10 cellular contexts compared by ENCODE assay signal in genomic region chr10:79938728-79939380, GRCh38. TPM values are rescaled to one million over a fixed set of nuclear protein-coding genes. Genes with fewer than 3 reads are reported as not detected.
A peak's percentile ranks its signal among the peaks of the same experiment; 100 is the strongest.
DNase-seq lines count a peak whose midpoint lies in the region; ATAC-seq and TF ChIP-seq lines count a peak whose summit lies in the region.
"Had no signal": no experiment of that assay in that cellular context is flagged by ENCODE, and none has a peak within 500 bp of the region (broad histone marks: within the 10 kb centered on the region; RNA-seq: fewer than 3 reads in every experiment).

No MANE protein-coding gene starts in this region.

- H3K4me1 Mint-ChIP-seq in IgD-negative memory B cell, result peaks cover 26 to 32% (median 30%) of the 10 kb centered on the region in 3 donors
- peaks cover 7 to 13% (median 11%) of the 10 kb centered on the region in 3 donors for H3K4me1 Mint-ChIP-seq in CD8-positive, alpha-beta memory T cell

- no peaks in the 10 kb centered on the region for H3K4me1 ChIP-seq in CD8-positive, alpha-beta memory T cell (ENCODE audit: insufficient read depth, low read length)

- POLR2A ChIA-PET in CD8-positive, alpha-beta memory T cell (lab: Charles Lee), result no interaction called here

- no peak for TF ChIP-seq CTCF in brain microvascular endothelial cell (IDR thresholded peaks at IDR 0.05; ENCODE audit: low read depth, low read length, missing control alignments)

- H3K27ac Mint-ChIP-seq in IgD-negative memory B cell, result peak overlapping the region; percentile 62 to 95 (median 95)
- peak overlapping the region in 2 of 8 donors; percentile 25 to 70 for H3K27ac Mint-ChIP-seq in CD8-positive, alpha-beta memory T cell

- H3K27ac ChIP-seq in CD8-positive, alpha-beta memory T cell (ENCODE audit: low read depth, low read length), result no peak overlapping the region
- no peak overlapping the region for H3K27ac ChIP-seq in brain microvascular endothelial cell

- no peaks in the 10 kb centered on the region for H3K9me3 Mint-ChIP-seq in IgD-negative memory B cell
- no peaks in the 10 kb centered on the region for H3K9me3 Mint-ChIP-seq in CD8-positive, alpha-beta memory T cell

- DNase-seq in AG20443 (ENCODE audit: low spot score) (peak; percentile 9), globus pallidus (ENCODE audit: low spot score) (peak; percentile 68), hepatic stellate cell (ENCODE audit: low spot score) (no peak), brain microvascular endothelial cell (no peak)
- no peak for DNase-seq in stimulated activated CD4-positive, alpha-beta T cell treated with anti-CD3 and anti-CD28 coated beads, Interleukin-12 subunit alpha, Interleukin-12 subunit beta, amount 100 ng/mL, for 4 hours
- no peak for DNase-seq in CD8-positive, alpha-beta memory T cell
- DNase-seq: DND-41 had no signal

- H3K4me3 Mint-ChIP-seq in IgD-negative memory B cell, result peak overlapping the region in 3 of 4 donors; percentile 1 to 75 (median 74)
- H3K4me3 Mint-ChIP-seq in CD8-positive, alpha-beta memory T cell, result peak overlapping the region in 1 of 7 donors; percentile 15

- H3K4me3 ChIP-seq in CD8-positive, alpha-beta memory T cell (ENCODE audit: low read length), result no peak overlapping the region
- no peak overlapping the region for H3K4me3 ChIP-seq in brain microvascular endothelial cell (ENCODE audit: low read depth, low read length)

- H3K36me3 ChIP-seq in CD8-positive, alpha-beta memory T cell (ENCODE audit: insufficient read depth, low read length), result no peaks in the 10 kb centered on the region
- H3K36me3 ChIP-seq in brain microvascular endothelial cell (replicated peaks), result no peaks in the 10 kb centered on the region

- CTCF ChIA-PET in CD8-positive, alpha-beta memory T cell (lab: Charles Lee), result interaction anchor here (0.9 kb wide), 1 partner anchor 9 kb away, joined by 3 read pairs; no protein-coding TSS in a partner anchor

- H3K27me3 ChIP-seq in CD8-positive, alpha-beta memory T cell (ENCODE audit: insufficient read depth, low read length, poor library complexity, severe bottlenecking), result no peaks in the 10 kb centered on the region
- no peaks in the 10 kb centered on the region for H3K27me3 ChIP-seq in brain microvascular endothelial cell (replicated peaks)

- in situ Hi-C loops in brain microvascular endothelial cell (cut with HindIII; ENCODE audit: low pct_ligation_motif_present, low sequenced_read_pairs), result no loop called here

- H3K9me3 ChIP-seq in CD8-positive, alpha-beta memory T cell (ENCODE audit: low read length), result no peaks in the 10 kb centered on the region

- peak; percentile 51 for ATAC-seq in GM19455 (IDR thresholded peaks at IDR 0.05; ENCODE audit: unreplicated experiment)

- H3K36me3 Mint-ChIP-seq in IgD-negative memory B cell, result no peaks in the 10 kb centered on the region
- no peaks in the 10 kb centered on the region for H3K36me3 Mint-ChIP-seq in CD8-positive, alpha-beta memory T cell

- H3K27me3 Mint-ChIP-seq in IgD-negative memory B cell, result peaks cover 2% of the 10 kb centered on the region
- peaks cover 5 to 37% of the 10 kb centered on the region in 2 donors for H3K27me3 Mint-ChIP-seq in CD8-positive, alpha-beta memory T cell

RNA-seq across cellular contexts. Expression of gene SFTPD, which starts 10.1 kb away (rescaled TPM):
- polyA plus RNA-seq in IgD-negative memory B cell, result not detected
- total RNA-seq in CD8-positive, alpha-beta memory T cell, result not detected
- polyA plus RNA-seq in CD8-positive, alpha-beta memory T cell, result not detected
- total RNA-seq: endothelial cell of umbilical vein had no signal
- polyA plus RNA-seq: endothelial cell of umbilical vein had no signal

Comparison
In these comparisons a context has a peak if more than half of its experiments do, and no peak if none do; other contexts are left out.
1. DNase-seq: peak in AG20443 (single experiment) and globus pallidus (single experiment); none in hepatic stellate cell (single experiment), stimulated activated CD4-positive, alpha-beta T cell treated with anti-CD3 and anti-CD28 coated beads, Interleukin-12 subunit alpha, Interleukin-12 subunit beta, amount 100 ng/mL, for 4 hours (single experiment), CD8-positive, alpha-beta memory T cell (0 of 5) and brain microvascular endothelial cell (single experiment).